ENCODE assay signal across 8 cellular contexts in the genomic region with DNA sequence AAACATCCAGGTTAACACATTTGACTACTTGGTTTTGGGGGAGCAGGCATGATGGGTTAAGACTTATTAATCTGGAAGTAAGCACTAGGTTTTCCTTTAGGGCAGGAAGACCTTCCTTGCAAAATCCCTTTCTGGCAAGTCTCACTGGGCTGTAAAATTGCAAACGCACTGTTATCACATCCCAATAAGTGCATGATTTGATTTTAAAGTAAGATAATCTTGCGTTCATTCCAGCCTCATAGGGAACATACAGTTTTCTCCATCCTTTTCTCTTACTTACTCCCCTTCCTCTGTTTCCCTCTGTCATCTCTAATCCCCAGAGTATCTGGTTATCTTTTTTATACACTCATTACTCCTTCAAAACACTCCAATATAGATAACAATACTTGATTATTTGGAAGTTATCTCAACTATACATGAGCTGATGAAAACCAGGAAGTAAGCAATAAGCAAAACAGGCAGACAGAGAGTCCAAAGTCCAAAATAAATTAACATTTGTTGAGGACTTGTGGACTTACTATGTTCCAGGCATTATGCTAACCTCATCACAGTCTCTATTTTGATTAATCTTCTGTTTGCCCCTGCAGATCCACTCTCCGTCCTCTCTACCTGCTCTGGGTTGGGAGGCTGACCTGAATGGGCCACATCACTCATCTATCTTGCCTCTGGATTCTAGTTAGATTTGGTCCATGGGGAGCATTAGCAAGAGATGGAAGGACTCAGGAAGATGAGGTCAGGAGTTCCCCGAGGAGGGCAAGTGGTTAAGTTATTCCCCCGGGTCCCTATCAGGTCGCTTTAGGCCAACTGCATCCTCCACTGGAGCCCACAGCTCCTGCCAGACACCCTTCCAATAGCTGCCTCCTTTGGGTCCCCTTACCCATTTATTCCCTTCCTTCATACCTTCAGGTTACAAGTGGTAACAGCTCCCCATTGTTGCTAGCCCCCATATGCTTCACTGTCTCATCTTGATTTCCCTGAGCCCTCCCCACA.
DNase-seq lines count a peak whose midpoint lies in the region; ATAC-seq, FAIRE-seq and TF ChIP-seq lines count a peak whose summit lies in the region.

No MANE protein-coding gene starts in this region.

- no peak for TF ChIP-seq RAD21 in HepG2 (CRISPR knock-in tag; IDR thresholded peaks at IDR 0.05)

- peaks cover 57% of the 10 kb centered on the region for H3K4me1 ChIP-seq in HepG2 (ENCODE audit: insufficient read depth, low read length)

- peaks cover 93% of the 10 kb centered on the region for H3K4me1 Mint-ChIP-seq in activated CD4-positive, alpha-beta memory T cell treated with anti-CD3 and anti-CD28 coated beads for 36 hours (ENCODE audit: low read depth)
- H3K4me1 Mint-ChIP-seq in type B pancreatic cell (ENCODE audit: unreplicated experiment), result peaks cover 47% of the 10 kb centered on the region

- in situ Hi-C loops in HepG2 (cut with HindIII; ENCODE audit: extremely low pct_ligation_motif_present, low pct_unique_long_range_greater_than_20kb), result loop anchor here (10.0 kb wide), 1 partner anchor 65 kb away; the partner anchor contains the start of gene IRF1

- CTCF ChIA-PET in activated CD4-positive, alpha-beta memory T cell treated with anti-CD3 and anti-CD28 coated beads for 36 hours (lab: Charles Lee), result interaction anchor here (1.1 to 3.6 kb wide), 2 partner anchors 9 to 34 kb away, joined by 3 to 13 read pairs; no protein-coding TSS in a partner anchor
- CTCF ChIA-PET in HepG2 (lab: Yijun Ruan, JAX; ENCODE audit: low intra/inter-chr PET ratio, low total read pairs), result no interaction called here

- no peak overlapping the region for H2AFZ ChIP-seq in HepG2 (ENCODE audit: low read length)

- POLR2A ChIA-PET in activated CD4-positive, alpha-beta memory T cell treated with anti-CD3 and anti-CD28 coated beads for 36 hours (lab: Charles Lee), result interaction anchor here (1.4 to 11.3 kb wide), 3 partner anchors 27 to 66 kb away, joined by 3 to 361 read pairs (median 4); partner anchors contain the start of gene IRF1
- POLR2A ChIA-PET in HepG2 (lab: Yijun Ruan, JAX), result interaction anchor here (4.5 kb wide), 1 partner anchor 60 kb away, joined by 25 read pairs; the partner anchor contains the start of gene IRF1

- H3K27ac ChIP-seq in HepG2 (ENCODE audit: extremely low read length, insufficient read depth, low read length), result no peak overlapping the region

- no peaks in the 10 kb centered on the region for H3K9me3 ChIP-seq in HepG2 (ENCODE audit: low read length)

- no peaks in the 10 kb centered on the region for H4K20me1 ChIP-seq in HepG2 (ENCODE audit: insufficient read depth, low read length)

- H3K4me3 Mint-ChIP-seq in activated CD4-positive, alpha-beta memory T cell treated with anti-CD3 and anti-CD28 coated beads for 36 hours, result no peak overlapping the region
- H3K4me3 Mint-ChIP-seq in type B pancreatic cell, result peak overlapping the region; percentile 8

- no TSS peak for BruUV-seq in HepG2 (replicated peaks; lab: Mats Ljungman, UMichigan)

- H3K9ac ChIP-seq in HepG2 (ENCODE audit: insufficient read depth, low read depth, low read length), result no peak overlapping the region

- H3K27me3 ChIP-seq in HepG2 (ENCODE audit: control insufficient read depth in 1 of 2, insufficient read depth in 2 of 2, low read length in 2 of 2), result no peaks in the 10 kb centered on the region

- H3K79me2 ChIP-seq in HepG2 (ENCODE audit: insufficient read depth, low read length), result no peaks in the 10 kb centered on the region

- peak overlapping the region; percentile 98 for H3K27ac Mint-ChIP-seq in activated CD4-positive, alpha-beta memory T cell treated with anti-CD3 and anti-CD28 coated beads for 36 hours
- peak overlapping the region; percentile 96 for H3K27ac Mint-ChIP-seq in type B pancreatic cell

- no peak for TF ChIP-seq EP300 in HepG2 (IDR thresholded peaks at IDR 0.05; ENCODE audit: low read depth in 2 of 2, low read length in 2 of 2)
- TF ChIP-seq EP300 in HepG2 (CRISPR knock-in tag; IDR thresholded peaks at IDR 0.05; ENCODE audit: borderline replicate concordance), result no peak

- TF ChIP-seq POLR2A in HepG2 (IDR thresholded peaks at IDR 0.05; ENCODE audit: insufficient read depth in 1 of 2, low read depth in 2 of 2, low read length in 2 of 2), result no peak

- no peaks in the 10 kb centered on the region for H3K36me3 ChIP-seq in HepG2 (replicated peaks in 1 of 2; ENCODE audit: control insufficient read depth in 1 of 2, insufficient read depth in 2 of 2, low read length in 2 of 2)

- H3K4me3 ChIP-seq in HepG2 (replicated peaks in 1 of 3; ENCODE audit: insufficient read depth in 1 of 3, low read depth in 2 of 3, low read length in 3 of 3), result no peak overlapping the region

- H3K36me3 Mint-ChIP-seq in activated CD4-positive, alpha-beta memory T cell treated with anti-CD3 and anti-CD28 coated beads for 36 hours, result peaks cover 9% of the 10 kb centered on the region
- no peaks in the 10 kb centered on the region for H3K36me3 Mint-ChIP-seq in type B pancreatic cell

- ATAC-seq in HepG2 (no peak), Right ventricle myocardium inferior (no peak)

- H3K27me3 Mint-ChIP-seq in activated CD4-positive, alpha-beta memory T cell treated with anti-CD3 and anti-CD28 coated beads for 36 hours, result no peaks in the 10 kb centered on the region
- no peaks in the 10 kb centered on the region for H3K27me3 Mint-ChIP-seq in type B pancreatic cell

- 94% methylated on average over 6 of the region's 6 CpGs for WGBS in HepG2 (ENCODE audit: low lambda C conversion rate)

- peak; percentile 21 for DNase-seq in activated effector memory CD4-positive, alpha-beta T cell treated with anti-CD3 and anti-CD28 coated beads, Interleukin-2, amount 50 U/mL, for 16 hours
- DNase-seq in activated effector memory CD4-positive, alpha-beta T cell treated with Interleukin-2 at 50 U/mL for 16 hours, result no peak
- DNase-seq in activated CD4-positive, alpha-beta memory T cell treated with anti-CD3 and anti-CD28 coated beads for 36 hours, result no peak
- peak; percentile 33 for DNase-seq in HepG2 (ENCODE audit: low spot score)
- DNase-seq in type B pancreatic cell (ENCODE audit: extremely low spot score, unreplicated experiment), result no peak
- no peak for DNase-seq in NCI-H128 (lab: John Stamatoyannopoulos, UW; ENCODE audit: unreplicated experiment)
- DNase-seq in stimulated activated CD4-positive, alpha-beta T cell treated with anti-CD3 and anti-CD28 coated beads, Interleukin-1b, Interleukin-23, amount 100 ng/mL, for 48 hours, result no peak
- DNase-seq in Right ventricle myocardium inferior (ENCODE audit: missing footprints), result no peak

- FAIRE-seq in HepG2 (lab: Jason Lieb, UNC), result no peak

- H3K9me3 Mint-ChIP-seq in activated CD4-positive, alpha-beta memory T cell treated with anti-CD3 and anti-CD28 coated beads for 36 hours, result no peaks in the 10 kb centered on the region
- no peaks in the 10 kb centered on the region for H3K9me3 Mint-ChIP-seq in type B pancreatic cell

- no peak overlapping the region for H3K4me2 ChIP-seq in HepG2 (ENCODE audit: low read depth, low read length)

- intact Hi-C loops in activated CD4-positive, alpha-beta memory T cell treated with anti-CD3 and anti-CD28 coated beads for 36 hours (cut with micrococcal nuclease), result loop anchor here (10.0 kb wide), 2 partner anchors 795 to 895 kb away; partner anchors contain the start of gene RAPGEF6
- intact Hi-C loops in HepG2 (cut with micrococcal nuclease; ENCODE audit: unreplicated experiment) (no loop called here), Right ventricle myocardium inferior (cut with DNase I) (loop anchor here (5.0 kb wide), 2 partner anchors 33 to 48 kb away; no protein-coding TSS in a partner anchor)

- TF ChIP-seq CTCF in HepG2 (CRISPR knock-in tag; IDR thresholded peaks at IDR 0.05), result no peak
- no peak for TF ChIP-seq CTCF in type B pancreatic cell (conservative IDR thresholded peaks at IDR 0.05)

TF ChIP-seq in HepG2, 621 proteins besides CTCF, POLR2A, EP300 and RAD21:
- TF ChIP-seq ZNF557 (CRISPR knock-in tag; IDR thresholded peaks at IDR 0.05), result no peak
- TF ChIP-seq ELF3 (CRISPR knock-in tag; IDR thresholded peaks at IDR 0.05), result peak; percentile 83
- TF ChIP-seq ZKSCAN1 (IDR thresholded peaks at IDR 0.05; ENCODE audit: low read length), result peak; percentile 88
- TF ChIP-seq ELF1 (CRISPR knock-in tag; IDR thresholded peaks at IDR 0.05), result peak; percentile 50; the same call in 1 of the 2 replicates
- TF ChIP-seq PHF20 (CRISPR knock-in tag; IDR thresholded peaks at IDR 0.05), result no peak

Comparison
In these comparisons a context has a peak if more than half of its experiments do, and no peak if none do; other contexts are left out.
1. DNase-seq: peak in activated effector memory CD4-positive, alpha-beta T cell treated with anti-CD3 and anti-CD28 coated beads, Interleukin-2, amount 50 U/mL, for 16 hours (single experiment) and HepG2 (single experiment); none in activated effector memory CD4-positive, alpha-beta T cell treated with Interleukin-2 at 50 U/mL for 16 hours (single experiment), activated CD4-positive, alpha-beta memory T cell treated with anti-CD3 and anti-CD28 coated beads for 36 hours (single experiment), type B pancreatic cell (single experiment), NCI-H128 (single experiment), stimulated activated CD4-positive, alpha-beta T cell treated with anti-CD3 and anti-CD28 coated beads, Interleukin-1b, Interleukin-23, amount 100 ng/mL, for 48 hours (single experiment) and Right ventricle myocardium inferior (single experiment).